ENCODE assay signal across 8 cellular contexts in the genomic region with DNA sequence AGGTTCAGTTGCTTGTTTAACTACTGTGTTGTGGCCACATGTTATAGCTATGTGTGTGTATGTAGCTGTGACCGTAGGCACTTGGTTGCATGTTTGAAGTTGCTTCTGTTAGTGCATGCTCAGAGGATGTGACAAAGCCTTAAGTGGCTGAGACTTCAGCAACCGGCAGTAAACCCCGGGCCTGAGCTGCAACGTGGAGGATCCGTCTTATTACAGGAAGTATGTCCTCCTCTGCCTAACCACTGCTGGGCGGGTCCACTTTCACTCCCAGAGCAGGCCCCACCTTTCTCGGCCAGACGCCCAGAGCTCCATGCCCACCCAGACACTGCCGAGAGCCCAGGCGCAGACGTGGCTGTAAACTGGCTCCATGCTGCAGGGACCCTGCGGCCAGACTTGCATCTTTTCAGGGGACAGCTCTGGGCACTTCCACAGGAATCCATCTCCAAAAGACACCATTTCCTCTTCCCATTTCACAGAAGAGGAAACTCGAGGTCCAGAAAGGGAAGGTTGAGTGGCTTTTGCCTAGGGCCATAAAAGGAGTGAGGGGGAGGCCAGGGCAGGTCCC. TPM values are rescaled to one million over a fixed set of nuclear protein-coding genes. Genes with fewer than 3 reads are reported as not detected.
DNase-seq lines count a peak whose midpoint lies in the region; ATAC-seq, FAIRE-seq and TF ChIP-seq lines count a peak whose summit lies in the region.

No MANE protein-coding gene starts in this region.

- H3K9me3 ChIP-seq in gastrocnemius medialis, result no peaks in the 10 kb centered on the region

- H3K4me3 ChIP-seq in fibroblast of villous mesenchyme (ENCODE audit: low read depth, low read length) (peak overlapping the region; percentile 15), gastrocnemius medialis (peak overlapping the region in 2 of 4 donors; percentile 68 to 72)

- intact Hi-C loops in gastrocnemius medialis (cut with DNase I; ENCODE audit: low total_unique reads), result loop anchor here (2.0 to 5.0 kb wide), 3 partner anchors 62 to 1370 kb away; partner anchors contain the start of genes ASAP3, CDC42 and E2F2

- peaks cover 66 to 79% of the 10 kb centered on the region in 2 donors for H3K4me1 ChIP-seq in gastrocnemius medialis

- in situ Hi-C loops in gastrocnemius medialis (cut with MboI; ENCODE audit: low sequenced_read_pairs in 4 of 4), result no loop called here

- ATAC-seq in gastrocnemius medialis, result no peak

- DNase-seq in AG20443 (ENCODE audit: low spot score), result peak; percentile 88
- DNase-seq in NCI-H69 (lab: John Stamatoyannopoulos, UW), result peak; percentile 73
- peak; percentile 53 to 62 for DNase-seq in activated T-cell treated with anti-CD3 and anti-CD28 coated beads, Interleukin-2, amount 50 U/mL, for 48 hours
- peak; percentile 93 for DNase-seq in fibroblast of villous mesenchyme (ENCODE audit: low read depth)
- peak; percentile 33 to 65 for DNase-seq in gastrocnemius medialis
- no peak for DNase-seq in NCI-H2171 treated with DMSO at 0.1 percent for 48 hours (lab: John Stamatoyannopoulos, UW)
- no peak for DNase-seq in GM19239 (ENCODE audit: insufficient read length, low spot score)
- no peak for DNase-seq in COLO829 (ENCODE audit: low spot score)

- TF ChIP-seq POLR2A in gastrocnemius medialis (IDR thresholded peaks at IDR 0.05), result no peak

- no peak for FAIRE-seq in GM19239 (lab: Jason Lieb, UNC)

- TF ChIP-seq CTCF in fibroblast of villous mesenchyme (IDR thresholded peaks at IDR 0.05; ENCODE audit: insufficient read depth, low read depth, low read length), result no peak
- TF ChIP-seq CTCF in gastrocnemius medialis (IDR thresholded peaks at IDR 0.05 in 4 of 5, conservative IDR thresholded peaks at IDR 0.05 in 1 of 5), result no peak

- no peaks in the 10 kb centered on the region for H3K27me3 ChIP-seq in gastrocnemius medialis

- H3K27ac ChIP-seq in gastrocnemius medialis, result peak overlapping the region; percentile 93 to 96 (median 94)

- peaks cover 0 to 2% of the 10 kb centered on the region in 2 donors for H3K36me3 ChIP-seq in gastrocnemius medialis

RNA-seq across cellular contexts. Expression of gene TCEA3, which starts 2.2 kb away (rescaled TPM):
- 8.6 and 11.3 TPM in 2 replicates for total RNA-seq in fibroblast of villous mesenchyme
- total RNA-seq in gastrocnemius medialis, result 100 to 1,000 TPM; 128 to 242 (median 179) TPM

RNA-seq across cellular contexts. Expression of gene ZNF436, which starts 52.8 kb away (rescaled TPM):
- total RNA-seq in fibroblast of villous mesenchyme (19.6 and 24.6 TPM in 2 replicates), gastrocnemius medialis (1 to 10 TPM; 6.0 to 7.1 (median 6.8) TPM)

Comparison
In these comparisons a context has a peak if more than half of its experiments do, and no peak if none do; other contexts are left out.
1. DNase-seq: peak in AG20443 (single experiment), NCI-H69 (single experiment), activated T-cell treated with anti-CD3 and anti-CD28 coated beads, Interleukin-2, amount 50 U/mL, for 48 hours (2 of 2), fibroblast of villous mesenchyme (single experiment) and gastrocnemius medialis (2 of 2); none in NCI-H2171 treated with DMSO at 0.1 percent for 48 hours (single experiment), GM19239 (single experiment) and COLO829 (single experiment).
2. RNA of gene TCEA3, which starts 2.2 kb away (total RNA-seq): 128 to 242 TPM in gastrocnemius medialis; 8.6 to 11.3 TPM in fibroblast of villous mesenchyme; every median in the first group is over 10 times any median in the second.